1 cellular context compared by ENCODE assay signal in the genomic region with DNA sequence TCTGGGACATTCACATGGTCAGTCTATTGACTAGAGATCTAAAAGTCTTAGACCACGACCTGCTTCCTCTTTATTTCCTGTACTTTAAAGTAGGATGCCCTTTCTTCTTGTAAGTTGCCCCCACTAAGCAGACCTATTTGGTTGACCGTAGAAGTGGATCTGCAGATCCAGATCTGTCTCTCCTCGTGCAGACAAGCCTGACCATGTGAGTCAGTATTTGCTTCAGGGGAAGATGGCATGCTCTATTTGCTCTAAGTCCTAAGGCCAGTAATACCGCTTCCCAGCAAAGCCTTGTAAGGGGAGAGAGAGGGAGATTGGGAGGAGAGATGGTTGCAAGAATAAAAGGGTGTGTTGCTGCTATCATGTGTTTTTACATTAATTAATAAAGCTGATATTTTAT.
TF ChIP-seq lines count a peak whose summit lies in the region.

No MANE protein-coding gene starts in this region.

TF ChIP-seq in H1, 55 proteins besides CTCF, POLR2A, EP300 and RAD21:
- no peak for TF ChIP-seq SP1 (IDR thresholded peaks at IDR 0.05; ENCODE audit: low read depth, low read length)
- no peak for TF ChIP-seq MAFK (IDR thresholded peaks at IDR 0.05; ENCODE audit: low read depth, low read length)
- TF ChIP-seq ASH2L (IDR thresholded peaks at IDR 0.05; ENCODE audit: low read length) = no peak
- TF ChIP-seq, protein P1, sequence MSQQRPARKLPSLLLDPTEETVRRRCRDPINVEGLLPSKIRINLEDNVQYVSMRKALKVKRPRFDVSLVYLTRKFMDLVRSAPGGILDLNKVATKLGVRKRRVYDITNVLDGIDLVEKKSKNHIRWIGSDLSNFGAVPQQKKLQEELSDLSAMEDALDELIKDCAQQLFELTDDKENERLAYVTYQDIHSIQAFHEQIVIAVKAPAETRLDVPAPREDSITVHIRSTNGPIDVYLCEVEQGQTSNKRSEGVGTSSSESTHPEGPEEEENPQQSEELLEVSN (IDR thresholded peaks at IDR 0.05) = no peak
- no peak for TF ChIP-seq BACH1 (IDR thresholded peaks at IDR 0.05; ENCODE audit: low read length)
- TF ChIP-seq, protein P2, sequence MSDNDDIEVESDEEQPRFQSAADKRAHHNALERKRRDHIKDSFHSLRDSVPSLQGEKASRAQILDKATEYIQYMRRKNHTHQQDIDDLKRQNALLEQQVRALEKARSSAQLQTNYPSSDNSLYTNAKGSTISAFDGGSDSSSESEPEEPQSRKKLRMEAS (IDR thresholded peaks at IDR 0.05) = no peak
- no peak for TF ChIP-seq KDM4A (IDR thresholded peaks at IDR 0.05; ENCODE audit: low read depth, low read length, severe bottlenecking)
- no peak for TF ChIP-seq ATF3 (IDR thresholded peaks at IDR 0.05; ENCODE audit: insufficient read depth, low read depth, low read length)
- TF ChIP-seq RBBP5 (IDR thresholded peaks at IDR 0.05; ENCODE audit: borderline replicate concordance, low read depth, low read length) = no peak
- no peak for TF ChIP-seq RFX5 (IDR thresholded peaks at IDR 0.05; ENCODE audit: borderline replicate concordance, low read depth, low read length)
- no peak for TF ChIP-seq RNF2 (IDR thresholded peaks at IDR 0.05; ENCODE audit: borderline replicate concordance, low read depth, low read length, missing control alignments, poor library complexity, severe bottlenecking)
- no peak for TF ChIP-seq SRF (IDR thresholded peaks at IDR 0.05; ENCODE audit: low read depth, low read length)
- no peak for TF ChIP-seq CTBP2 (IDR thresholded peaks at IDR 0.05; ENCODE audit: borderline replicate concordance, insufficient read depth, insufficient read length, low read length)
- no peak for TF ChIP-seq BRCA1 (IDR thresholded peaks at IDR 0.05; ENCODE audit: low read depth, low read length)
- TF ChIP-seq TEAD4 (IDR thresholded peaks at IDR 0.05; ENCODE audit: low read depth, low read length) = no peak
- TF ChIP-seq NRF1 (IDR thresholded peaks at IDR 0.05; ENCODE audit: low read depth, low read length) = no peak
- no peak for TF ChIP-seq EGR1 (IDR thresholded peaks at IDR 0.05; ENCODE audit: borderline replicate concordance, low read depth, low read length)
- no peak for TF ChIP-seq CBX8 (IDR thresholded peaks at IDR 0.05; ENCODE audit: borderline replicate concordance, low read depth, low read length)
- no peak for TF ChIP-seq POLR2AphosphoS5 (IDR thresholded peaks at IDR 0.05; ENCODE audit: low read depth, low read length)
